ENCODE assay signal across 17 cellular contexts in genomic region chr12:70190252-70191010, GRCh38. TPM values are rescaled to one million over a fixed set of nuclear protein-coding genes. Genes with fewer than 3 reads are reported as not detected.
DNase-seq lines count a peak whose midpoint lies in the region; ATAC-seq and TF ChIP-seq lines count a peak whose summit lies in the region.
"Had no signal": no experiment of that assay in that cellular context is flagged by ENCODE, and none has a peak within 500 bp of the region (broad histone marks: within the 10 kb centered on the region; RNA-seq: fewer than 3 reads in every experiment).

No MANE protein-coding gene starts in this region.

- intact Hi-C loops in PC-9 (cut with micrococcal nuclease; ENCODE audit: unreplicated experiment): no loop called here

- peak overlapping the region; percentile 33 for H3K4me2 ChIP-seq in PC-9

- 0 out of 2 replicates have a peak overlapping the region, but pooled peaks have one; percentile 57 for H2AFZ ChIP-seq in PC-9

- H3K79me2 ChIP-seq in PC-9 (ENCODE audit: low read depth): no peaks in the 10 kb centered on the region

- no TSS peak for BruUV-seq in PC-9 (replicated peaks; lab: Mats Ljungman, UMichigan)

- TF ChIP-seq CTCF in PC-9 (conservative IDR thresholded peaks at IDR 0.05) (no peak), choroid plexus epithelial cell (conservative IDR thresholded peaks at IDR 0.05; ENCODE audit: low read depth, low read length) (no peak)

- no peaks in the 10 kb centered on the region for H3K9me2 ChIP-seq in PC-9 (ENCODE audit: insufficient read depth)

- peak; percentile 49 to 83 for DNase-seq in HAP-1 (ENCODE audit: low spot score in 2 of 2)
- DNase-seq in PC-9: peak in 1 of 2 experiments; percentile 52
- peak; percentile 42 for DNase-seq in choroid plexus epithelial cell (ENCODE audit: low read depth)
- peak; percentile 14 for DNase-seq in non-pigmented ciliary epithelial cell (ENCODE audit: low read depth)
- no peak for DNase-seq in stimulated activated CD4-positive, alpha-beta T cell treated with anti-CD3 and anti-CD28 coated beads, Interleukin-1b, Interleukin-23, amount 100 ng/mL, for 48 hours
- no peak for DNase-seq in activated T-cell treated with anti-CD3 and anti-CD28 coated beads, Interleukin-2, amount 50 U/mL, for 48 hours
- DNase-seq in NCI-H82 treated with DMSO at 0.1 percent for 48 hours (lab: John Stamatoyannopoulos, UW; ENCODE audit: unreplicated experiment): no peak
- DNase-seq: Caco-2; effector memory CD8-positive, alpha-beta T cell; NCI-H1436 treated with DMSO at 0.1 percent for 48 hours; occipital lobe; sigmoid colon; stimulated activated CD4-positive, alpha-beta T cell treated with anti-CD3 and anti-CD28 coated beads, Interleukin-4, amount 100 ng/mL, for 1 hour had no signal

- no peak for ATAC-seq in GM21360 (IDR thresholded peaks at IDR 0.05; ENCODE audit: unreplicated experiment)
- ATAC-seq: activated T-helper 17 cell treated with anti-CD3 and anti-CD28 coated beads, Interleukin-2, amount 50 U/mL, for 72 hours; effector memory CD8-positive, alpha-beta T cell; GM12878; WTC11 had no signal

- H3F3A ChIP-seq in PC-9 (ENCODE audit: insufficient read depth, low read depth): no peaks in the 10 kb centered on the region

- no peaks in the 10 kb centered on the region for H4K20me1 ChIP-seq in PC-9 (ENCODE audit: insufficient read depth)

- peak overlapping the region; percentile 44; the same call in 1 of the 2 replicates for H3K27ac ChIP-seq in PC-9
- H3K27ac ChIP-seq: sigmoid colon had no signal

- H3K27me3 ChIP-seq in HAP-1 (ENCODE audit: low read depth) (0 out of 2 replicates have a peak, but pooled peaks cover 2% of the 10 kb centered on the region), PC-9 (ENCODE audit: insufficient read depth, low read depth) (no peaks in the 10 kb centered on the region)
- H3K27me3 ChIP-seq: sigmoid colon had no signal

- in situ Hi-C loops in HAP-1 (cut with MboI; ENCODE audit: low sequenced_read_pairs): no loop called here

- H3K4me3 ChIP-seq in HAP-1 (no peak overlapping the region), PC-9 (no peak overlapping the region), choroid plexus epithelial cell (ENCODE audit: low read depth, low read length) (no peak overlapping the region)
- H3K4me3 ChIP-seq: GM12878, sigmoid colon had no signal

- CTCF ChIA-PET in PC-9 (lab: Charles Lee): no interaction called here

- H3K4me1 ChIP-seq in HAP-1 (peaks cover 4% of the 10 kb centered on the region), PC-9 (replicated peaks; ENCODE audit: insufficient read depth) (peaks cover 12% of the 10 kb centered on the region)
- H3K4me1 ChIP-seq: Caco-2, sigmoid colon had no signal

- no peaks in the 10 kb centered on the region for H3K9me3 ChIP-seq in HAP-1
- no peaks in the 10 kb centered on the region for H3K9me3 ChIP-seq in PC-9 (ENCODE audit: insufficient read depth, low read depth)
- H3K9me3 ChIP-seq: Caco-2, sigmoid colon had no signal

- H3K36me3 ChIP-seq in HAP-1 (replicated peaks) (no peaks in the 10 kb centered on the region), PC-9 (ENCODE audit: low read depth) (no peaks in the 10 kb centered on the region)
- H3K36me3 ChIP-seq: sigmoid colon had no signal

- POLR2A ChIA-PET in PC-9 (lab: Charles Lee; ENCODE audit: unreplicated experiment): no interaction called here

RNA-seq across cellular contexts. Expression of gene CNOT2, which starts 52.8 kb away (rescaled TPM):
- 57.9 and 85.4 TPM in 2 replicates for total RNA-seq in PC-9 (2021)

Comparison
In these comparisons a context has a peak if more than half of its experiments do, and no peak if none do; other contexts are left out.
1. DNase-seq: peak in HAP-1 (2 of 2), choroid plexus epithelial cell (single experiment) and non-pigmented ciliary epithelial cell (single experiment); none in stimulated activated CD4-positive, alpha-beta T cell treated with anti-CD3 and anti-CD28 coated beads, Interleukin-1b, Interleukin-23, amount 100 ng/mL, for 48 hours (single experiment), activated T-cell treated with anti-CD3 and anti-CD28 coated beads, Interleukin-2, amount 50 U/mL, for 48 hours (0 of 2) and NCI-H82 treated with DMSO at 0.1 percent for 48 hours (single experiment).